Comparison of ENCODE assay signal across 17 cellular contexts in the genomic region with DNA sequence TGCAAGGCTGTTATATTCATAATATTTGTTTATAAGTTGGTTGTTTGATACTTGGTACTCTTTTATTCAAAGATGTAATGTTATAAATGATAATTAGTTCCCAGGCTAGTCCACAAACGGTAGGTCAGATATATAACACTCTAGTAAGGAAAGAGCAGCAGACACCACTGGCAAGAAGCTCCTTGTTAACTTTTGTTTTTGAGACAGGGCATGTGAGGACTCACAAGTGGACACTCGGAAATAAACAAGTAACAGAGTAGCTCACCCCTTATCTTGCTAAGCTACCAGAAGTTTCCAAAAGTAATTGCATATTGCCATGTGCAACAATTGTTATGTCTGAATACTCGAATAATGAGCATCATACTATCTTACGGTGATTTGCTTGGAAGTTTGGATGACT. TPM values are rescaled to one million over a fixed set of nuclear protein-coding genes. Genes with fewer than 3 reads are reported as not detected.
A peak's percentile ranks its signal among the peaks of the same experiment; 100 is the strongest.
DNase-seq lines count a peak whose midpoint lies in the region; ATAC-seq and TF ChIP-seq lines count a peak whose summit lies in the region.
"Had no signal": no experiment of that assay in that cellular context is flagged by ENCODE, and none has a peak within 500 bp of the region (broad histone marks: within the 10 kb centered on the region; RNA-seq: fewer than 3 reads in every experiment).

No MANE protein-coding gene starts in this region.

- intact Hi-C loops in Right ventricle myocardium inferior (cut with DNase I) (no loop called here), heart right ventricle (cut with DNase I) (no loop called here), left ventricle myocardium inferior (cut with micrococcal nuclease) (no loop called here)

- H3K36me3 ChIP-seq in cardiac muscle cell (peaks cover 73% of the 10 kb centered on the region), heart right ventricle (peaks cover 0 to 56% (median 5%) of the 10 kb centered on the region in 9 donors), left ventricle myocardium inferior (peaks cover 31% of the 10 kb centered on the region)
- H3K36me3 ChIP-seq: BLaER1 treated with 17β-estradiol and CSF1 and Interleukin-3, amounts not matched to agents 10 nM and 100 nM had no signal

- no peaks in the 10 kb centered on the region for H3K9me3 ChIP-seq in cardiac muscle cell (ENCODE audit: low read depth)
- H3K9me3 ChIP-seq in heart right ventricle, result no peaks in the 10 kb centered on the region
- no peaks in the 10 kb centered on the region for H3K9me3 ChIP-seq in left ventricle myocardium inferior (replicated peaks)
- H3K9me3 ChIP-seq: A549; BLaER1 treated with 17β-estradiol and CSF1 and Interleukin-3, amounts not matched to agents 10 nM and 100 nM; Caco-2 had no signal

- no peaks in the 10 kb centered on the region for H3K4me1 ChIP-seq in cardiac muscle cell (ENCODE audit: low read depth)
- peaks cover 0 to 19% (median 5%) of the 10 kb centered on the region in 9 donors for H3K4me1 ChIP-seq in heart right ventricle
- peaks cover 21% of the 10 kb centered on the region for H3K4me1 ChIP-seq in left ventricle myocardium inferior
- H3K4me1 ChIP-seq: A549; BLaER1 treated with 17β-estradiol and CSF1 and Interleukin-3, amounts not matched to agents 10 nM and 100 nM; Caco-2 had no signal

- WGBS in heart right ventricle, 2 donors, result 34 to 45% methylated on average over 4 of the region's 4 CpGs

- ATAC-seq in Right ventricle myocardium inferior, result no peak
- peak in 5 of 8 donors; percentile 38 to 67 (median 52) for ATAC-seq in heart right ventricle
- ATAC-seq: A549; CD8-positive, alpha-beta T cell had no signal

- DNase-seq in cardiac muscle cell (ENCODE audit: low read depth in 1 of 2, low spot score in 1 of 2), result no peak
- DNase-seq in Right ventricle myocardium inferior (ENCODE audit: missing footprints), result no peak
- no peak for DNase-seq in heart right ventricle
- DNase-seq in left ventricle myocardium inferior, result no peak
- DNase-seq in amniotic epithelial cell (ENCODE audit: low read depth), result peak; percentile 64
- DNase-seq in NCI-H510A treated with DMSO at 0.1 percent for 48 hours (lab: John Stamatoyannopoulos, UW), result no peak
- DNase-seq: AML-193; Caco-2; Calu3; CD4-positive, alpha-beta T cell; CD8-positive, alpha-beta T cell; DMS79 treated with DMSO at 0.1 percent for 48 hours; GF-D8 had no signal

- TF ChIP-seq CTCF in cardiac muscle cell (IDR thresholded peaks at IDR 0.05; ENCODE audit: low read depth, low read length) (no peak), heart right ventricle (IDR thresholded peaks at IDR 0.05) (no peak), left ventricle myocardium inferior (IDR thresholded peaks at IDR 0.05; ENCODE audit: borderline replicate concordance) (no peak)

- H3K27ac ChIP-seq in cardiac muscle cell (peak overlapping the region; percentile 51), heart right ventricle (peak overlapping the region in 3 of 10 donors; percentile 1 to 30 (median 8)), left ventricle myocardium inferior (replicated peaks) (no peak overlapping the region)
- H3K27ac ChIP-seq: 22Rv1; A549; BLaER1 treated with 17β-estradiol and CSF1 and Interleukin-3, amounts not matched to agents 10 nM and 100 nM; C4-2B had no signal

- H3K4me3 ChIP-seq in cardiac muscle cell (no peak overlapping the region), heart right ventricle (no peak overlapping the region), left ventricle myocardium inferior (no peak overlapping the region)
- H3K4me3 ChIP-seq: A549; BLaER1 treated with 17β-estradiol and CSF1 and Interleukin-3, amounts not matched to agents 10 nM and 100 nM had no signal

- H3K27me3 ChIP-seq in cardiac muscle cell (no peaks in the 10 kb centered on the region), heart right ventricle (no peaks in the 10 kb centered on the region), left ventricle myocardium inferior (ENCODE audit: low read depth) (no peaks in the 10 kb centered on the region)
- H3K27me3 ChIP-seq: BLaER1 treated with 17β-estradiol and CSF1 and Interleukin-3, amounts not matched to agents 10 nM and 100 nM had no signal

RNA-seq across cellular contexts. Expression of a gene that starts 38.6 kb away (rescaled TPM):
- total RNA-seq in cardiac muscle cell (31.6 and 39.9 TPM in 2 replicates), Right ventricle myocardium inferior (9.7 TPM), heart right ventricle (10 to 100 TPM; 10.6 to 16.9 (median 12.7) TPM), left ventricle myocardium inferior (11.6 TPM)
- polyA plus RNA-seq in cardiac muscle cell (33.4 and 44.1 TPM in 2 replicates), heart right ventricle (10 to 100 TPM in 1 of 2 donors, 1 to 10 TPM in 1; 8.4 to 15.6 TPM)
